Comparison of ENCODE assay signal across 30 cellular contexts in the genomic region with DNA sequence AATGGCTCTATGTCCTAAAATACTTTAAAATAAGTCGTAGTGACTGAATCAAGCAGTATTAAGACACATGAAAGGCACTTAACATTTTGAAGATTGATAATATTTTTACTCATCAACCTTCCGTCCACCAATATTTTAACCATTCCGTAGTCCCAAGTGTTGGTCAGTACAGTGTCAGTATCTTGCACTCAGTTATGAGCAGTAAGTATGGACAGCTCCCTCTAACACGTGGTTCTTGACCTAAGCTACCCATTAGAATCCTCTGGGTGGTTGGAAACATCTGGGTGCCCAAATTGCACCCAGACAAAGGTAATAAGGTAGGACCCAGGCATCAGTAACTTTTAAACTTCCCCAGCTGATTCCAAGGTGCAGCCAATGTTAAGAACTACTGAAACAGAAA.
"Had no signal": no experiment of that assay in that cellular context is flagged by ENCODE, and none has a peak within 500 bp of the region (broad histone marks: within the 10 kb centered on the region; RNA-seq: fewer than 3 reads in every experiment).

No MANE protein-coding gene starts in this region.

- H3K36me3 ChIP-seq: adrenal gland, breast epithelium, cardiac muscle cell, colonic mucosa, esophagus squamous epithelium, gastroesophageal sphincter, WERI-Rb-1 had no signal

- H3K27ac ChIP-seq: adrenal gland, breast epithelium, cardiac muscle cell, colonic mucosa, epithelial cell of prostate, esophagus squamous epithelium, gastroesophageal sphincter, WERI-Rb-1 had no signal

- H3K4me1 ChIP-seq: adrenal gland, breast epithelium, colonic mucosa, esophagus squamous epithelium, gastroesophageal sphincter had no signal

- ATAC-seq: activated CD4-positive, CD25-positive, alpha-beta regulatory T cell treated with anti-CD3 and anti-CD28 coated beads, Interleukin-2, amount 50 U/mL, for 24 hours; activated CD8-positive, alpha-beta T cell treated with anti-CD3 and anti-CD28 coated beads for 36 hours; activated naive CD8-positive, alpha-beta T cell treated with anti-CD3 and anti-CD28 coated beads, Interleukin-2, amount 50 U/mL, for 24 hours; activated T-cell treated with anti-CD3 and anti-CD28 coated beads, Interleukin-2, amount 50 U/mL, for 4 hours; activated T-helper 17 cell treated with anti-CD3 and anti-CD28 coated beads, Interleukin-2, amount 50 U/mL, for 72 hours; gastroesophageal sphincter; T-helper 17 cell had no signal

- DNase-seq: activated B cell treated with CpG ODN at 0.5 μM for 24 hours; activated CD4-positive, alpha-beta T cell treated with anti-CD3 and anti-CD28 coated beads for 48 hours; activated CD4-positive, alpha-beta T cell treated with anti-CD3 and anti-CD28 coated beads, Interleukin-2, amount 50 U/mL, for 1 hour; activated CD4-positive, alpha-beta T cell treated with anti-CD3 and anti-CD28 coated beads, Interleukin-2, amount 50 U/mL, for 48 hours; activated CD8-positive, alpha-beta memory T cell treated with anti-CD3 and anti-CD28 coated beads for 24 hours; activated CD8-positive, alpha-beta T cell treated with anti-CD3 and anti-CD28 coated beads for 36 hours; activated effector memory CD4-positive, alpha-beta T cell treated with Interleukin-2 at 50 U/mL for 16 hours; activated naive CD4-positive, alpha-beta T cell treated with anti-CD3 and anti-CD28 coated beads for 36 hours; activated naive CD8-positive, alpha-beta T cell treated with anti-CD3 and anti-CD28 coated beads for 36 hours; activated naive CD8-positive, alpha-beta T cell treated with anti-CD3 and anti-CD28 coated beads, Interleukin-2, amount 50 U/mL, for 24 hours; activated T-cell treated with anti-CD3 and anti-CD28 coated beads, Interleukin-2, amount 50 U/mL, for 4 hours; adrenal gland; amygdala; aorta; central memory CD4-positive, alpha-beta T cell; cerebellar nuclear complex; colonic mucosa; effector CD8-positive, alpha-beta T cell; esophagus squamous epithelium; foreskin melanocyte; T-helper 1 cell; T-helper 17 cell; T1000; WERI-Rb-1 had no signal

- H3K9me3 ChIP-seq: adrenal gland, breast epithelium, colonic mucosa, esophagus squamous epithelium, gastroesophageal sphincter had no signal

- H3K27me3 ChIP-seq: adrenal gland, breast epithelium, cardiac muscle cell, colonic mucosa, esophagus squamous epithelium, gastroesophageal sphincter had no signal

- H3K4me3 ChIP-seq: adrenal gland, breast epithelium, cardiac muscle cell, colonic mucosa, esophagus squamous epithelium, gastroesophageal sphincter had no signal
